Comparison of ENCODE assay signal across 8 cellular contexts in the genomic region with DNA sequence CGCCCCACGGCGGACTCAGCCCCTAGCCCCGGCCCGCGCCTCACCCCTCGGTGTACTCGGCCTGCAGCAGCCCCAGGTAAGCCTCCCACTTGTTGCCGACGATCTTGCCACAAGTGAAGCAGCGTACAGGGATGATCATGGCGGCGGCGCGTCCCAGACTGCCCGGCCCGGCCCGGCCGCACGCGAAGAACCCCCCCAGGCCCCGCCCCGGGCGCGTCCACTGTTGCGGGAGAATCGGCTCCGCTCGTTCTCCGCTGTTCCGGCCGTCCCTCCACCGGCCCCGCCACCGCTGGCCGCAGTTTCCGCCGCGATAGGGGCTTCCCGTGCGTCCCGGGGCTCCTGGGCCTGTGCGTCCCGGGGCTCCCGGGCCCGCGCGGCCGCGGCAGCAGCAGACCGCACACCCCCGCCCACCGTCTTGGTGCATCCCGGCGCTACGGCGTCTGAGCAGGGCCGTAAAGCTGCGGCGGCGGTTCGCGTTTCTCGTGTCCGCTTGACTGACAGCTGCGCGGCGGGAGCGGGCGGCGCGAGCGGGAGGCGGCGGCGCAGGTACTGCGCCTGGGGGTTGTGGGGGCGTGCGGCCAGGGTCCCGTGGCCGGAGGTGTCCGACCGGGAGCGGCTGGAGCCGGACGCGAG. TPM values are rescaled to one million over a fixed set of nuclear protein-coding genes. Genes with fewer than 3 reads are reported as not detected.
A peak's percentile ranks its signal among the peaks of the same experiment; 100 is the strongest.
DNase-seq lines count a peak whose midpoint lies in the region; ATAC-seq and TF ChIP-seq lines count a peak whose summit lies in the region.

A gene (minus strand): TSS at position 160 of the 633 bp plus-strand sequence. CDS start 21 bp downstream, at position 139.
A gene with protein sequence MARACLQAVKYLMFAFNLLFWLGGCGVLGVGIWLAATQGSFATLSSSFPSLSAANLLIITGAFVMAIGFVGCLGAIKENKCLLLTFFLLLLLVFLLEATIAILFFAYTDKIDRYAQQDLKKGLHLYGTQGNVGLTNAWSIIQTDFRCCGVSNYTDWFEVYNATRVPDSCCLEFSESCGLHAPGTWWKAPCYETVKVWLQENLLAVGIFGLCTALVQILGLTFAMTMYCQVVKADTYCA (plus strand): TSS at position 483 of the 633 bp plus-strand sequence. CDS start 7,453 bp downstream, outside the sequence.

- POLR2A ChIA-PET in CD8-positive, alpha-beta T cell (lab: Charles Lee) = interaction anchor here (0.7 to 4.3 kb wide), 11 partner anchors 8 to 420 kb away, joined by 3 to 30 read pairs (median 4); a partner anchor contains a TSS

- no peaks in the 10 kb centered on the region for H3K27me3 ChIP-seq in CD8-positive, alpha-beta T cell (ENCODE audit: insufficient read depth, low read length)
- H3K27me3 ChIP-seq in OCI-LY1 (ENCODE audit: insufficient read depth, low read length) (0 out of 2 replicates have a peak, but pooled peaks cover 4% of the 10 kb centered on the region), mononuclear cell (ENCODE audit: insufficient read depth, low read length) (no peaks in the 10 kb centered on the region)

- DNase-seq in CD8-positive, alpha-beta T cell = peak; percentile 77 to 94 (median 85)
- DNase-seq in activated T-cell treated with anti-CD3 and anti-CD28 coated beads for 24 hours (ENCODE audit: low read depth) = peak; percentile 81
- peak; percentile 94 for DNase-seq in epithelial cell of esophagus (ENCODE audit: low read depth)
- peak; percentile 84 for DNase-seq in stimulated activated CD8-positive, alpha-beta memory T cell treated with anti-CD3 and anti-CD28 coated beads, Interleukin-2, amount 100 ng/mL, for 48 hours (ENCODE audit: low read depth in 2 of 2)

- peaks cover 2% of the 10 kb centered on the region for H3K27me3 Mint-ChIP-seq in CD8-positive, alpha-beta T cell (ENCODE audit: low read depth)

- no peaks in the 10 kb centered on the region for H3F3A ChIP-seq in OCI-LY1 (ENCODE audit: insufficient read depth, low read length)

- peaks cover 8% of the 10 kb centered on the region; the same call in 1 of the 2 replicates for H3K79me2 ChIP-seq in OCI-LY1 (ENCODE audit: insufficient read depth, low read length)

- peak within 1 kb of the TSS; percentile 92 for H3K4me3 ChIP-seq in CD8-positive, alpha-beta T cell (ENCODE audit: low read depth, low read length)
- H3K4me3 ChIP-seq in OCI-LY1 (ENCODE audit: low read depth, low read length, poor library complexity, severe bottlenecking) (peak within 1 kb of the TSS; percentile 99), epithelial cell of esophagus (ENCODE audit: low read length) (peak within 1 kb of the TSS; percentile 89), mononuclear cell (ENCODE audit: low read length) (peak within 1 kb of the TSS; percentile 81)

- no peaks in the 10 kb centered on the region for H3K9me2 ChIP-seq in OCI-LY1 (ENCODE audit: low read depth, low read length)

- peaks cover 32% of the 10 kb centered on the region for H3K4me1 ChIP-seq in CD8-positive, alpha-beta T cell (ENCODE audit: insufficient read depth, low read length)
- H3K4me1 ChIP-seq in OCI-LY1 (ENCODE audit: insufficient read depth, low read length, severe bottlenecking) (peaks cover 28% of the 10 kb centered on the region), mononuclear cell (ENCODE audit: insufficient read depth, low read length) (peaks cover 38% of the 10 kb centered on the region)

- peak within 1 kb of the TSS; percentile 78 for H3K27ac ChIP-seq in CD8-positive, alpha-beta T cell (ENCODE audit: low read depth, low read length)
- peak within 1 kb of the TSS; percentile 49 for H3K27ac ChIP-seq in OCI-LY1 (ENCODE audit: low read depth, low read length, poor library complexity, severe bottlenecking)

- no peak for TF ChIP-seq CTCF in CD8-positive, alpha-beta T cell (IDR thresholded peaks at IDR 0.05)
- TF ChIP-seq CTCF in OCI-LY1 (IDR thresholded peaks at IDR 0.05; ENCODE audit: low read length) (no peak), epithelial cell of esophagus (IDR thresholded peaks at IDR 0.05; ENCODE audit: insufficient read depth, low read depth, low read length, missing control alignments) (no peak)

- no peaks in the 10 kb centered on the region for H3K36me3 ChIP-seq in CD8-positive, alpha-beta T cell (ENCODE audit: insufficient read depth, low read length)
- H3K36me3 ChIP-seq in OCI-LY1 (ENCODE audit: insufficient read depth, low read length) = peaks cover 34% of the 10 kb centered on the region

- peaks cover 22% of the 10 kb centered on the region for H3K36me3 Mint-ChIP-seq in CD8-positive, alpha-beta T cell

- ATAC-seq in CD8-positive, alpha-beta T cell = peak; percentile 83
- ATAC-seq in GM19452 (IDR thresholded peaks at IDR 0.05; ENCODE audit: unreplicated experiment) (peak; percentile 63), HG03571 (IDR thresholded peaks at IDR 0.05; ENCODE audit: unreplicated experiment) (peak; percentile 52)

- CTCF ChIA-PET in CD8-positive, alpha-beta T cell (lab: Charles Lee) = interaction anchor here (1.2 to 1.8 kb wide), 3 partner anchors 10 to 209 kb away, joined by 3 to 7 read pairs (median 5); no protein-coding TSS in a partner anchor

- H3K4me1 Mint-ChIP-seq in CD8-positive, alpha-beta T cell (ENCODE audit: low read depth) = peaks cover 25% of the 10 kb centered on the region

- peak within 1 kb of the TSS; percentile 98 for H3K9ac ChIP-seq in OCI-LY1 (ENCODE audit: low read length)

- H3K9me3 ChIP-seq in CD8-positive, alpha-beta T cell (ENCODE audit: low read length) = no peaks in the 10 kb centered on the region
- H3K9me3 ChIP-seq in OCI-LY1 (ENCODE audit: low read length) (no peaks in the 10 kb centered on the region), mononuclear cell (ENCODE audit: low read depth, low read length) (no peaks in the 10 kb centered on the region)

- H2AFZ ChIP-seq in OCI-LY1 (ENCODE audit: low read length) = no peak within 1 kb of the TSS

- H3K27ac Mint-ChIP-seq in CD8-positive, alpha-beta T cell = peak within 1 kb of the TSS; percentile 45

- intact Hi-C loops in CD8-positive, alpha-beta T cell (cut with DNase I, micrococcal nuclease) = loop anchor here (1.0 to 5.0 kb wide), 5 partner anchors 9 to 85 kb away; a partner anchor contains a TSS

- no peaks in the 10 kb centered on the region for H3K9me3 Mint-ChIP-seq in CD8-positive, alpha-beta T cell

- no peaks in the 10 kb centered on the region for H4K20me1 ChIP-seq in OCI-LY1 (ENCODE audit: insufficient read depth, low read length)

- peak within 1 kb of the TSS; percentile 70 for H3K4me2 ChIP-seq in OCI-LY1 (ENCODE audit: low read length)

- peak within 1 kb of the TSS; percentile 84 for H3K4me3 Mint-ChIP-seq in CD8-positive, alpha-beta T cell

RNA-seq across cellular contexts. Expression of the first gene that starts in this region (rescaled TPM):
- 10 to 100 TPM; 22.8 to 26.2 TPM for total RNA-seq in CD8-positive, alpha-beta T cell
- total RNA-seq in mononuclear cell = 11.2 TPM

RNA-seq across cellular contexts. Expression of the second gene that starts in this region (rescaled TPM):
- 1 to 10 TPM; 2.1 to 2.2 TPM for total RNA-seq in CD8-positive, alpha-beta T cell
- total RNA-seq in mononuclear cell = 15.5 TPM

Comparison
In these comparisons a context has a peak if more than half of its experiments do, and no peak if none do; other contexts are left out.
1. Peak in every context shown above with its lines: DNase-seq, ATAC-seq, H3K4me3 ChIP-seq and H3K27ac ChIP-seq.